8 cellular contexts compared by ENCODE assay signal in the genomic region with DNA sequence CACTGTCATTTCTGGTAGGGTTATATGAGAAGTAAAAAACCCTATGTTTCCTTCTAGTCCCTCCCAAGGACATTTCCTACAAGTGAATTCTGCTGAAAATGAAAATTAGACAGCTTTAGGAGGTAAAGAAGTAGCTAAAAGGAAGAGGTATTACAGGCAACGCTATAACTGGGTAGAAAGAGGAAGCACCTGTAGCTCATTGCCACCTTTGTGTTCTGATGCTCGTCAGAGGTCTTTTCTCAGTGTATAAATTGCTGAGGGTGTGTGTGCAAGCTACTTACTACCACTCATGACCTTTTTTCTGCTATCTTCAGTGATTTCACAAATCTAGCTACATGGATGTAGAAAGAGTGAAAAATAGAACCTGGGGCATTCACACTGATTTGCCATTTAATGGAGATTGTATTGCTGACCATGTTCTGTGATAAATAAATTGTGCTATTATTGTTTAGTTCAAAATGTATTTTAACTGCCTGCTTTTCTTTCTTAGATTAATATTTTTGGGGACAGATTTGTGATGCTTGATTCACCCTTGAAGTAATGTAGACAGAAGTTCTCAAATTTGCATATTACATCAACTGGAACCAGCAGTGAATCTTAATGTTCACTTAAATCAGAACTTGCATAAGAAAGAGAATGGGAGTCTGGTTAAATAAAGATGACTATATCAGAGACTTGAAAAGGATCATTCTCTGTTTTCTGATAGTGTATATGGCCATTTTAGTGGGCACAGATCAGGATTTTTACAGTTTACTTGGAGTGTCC. TPM values are rescaled to one million over a fixed set of nuclear protein-coding genes. Genes with fewer than 3 reads are reported as not detected.
DNase-seq lines count a peak whose midpoint lies in the region; ATAC-seq and TF ChIP-seq lines count a peak whose summit lies in the region.

No MANE protein-coding gene starts in this region.

- ATAC-seq in GM19023 (IDR thresholded peaks at IDR 0.05; ENCODE audit: unreplicated experiment): peak; percentile 24
- peak; percentile 33 for ATAC-seq in HG03103 (IDR thresholded peaks at IDR 0.05; ENCODE audit: low read depth, unreplicated experiment)
- no peak for ATAC-seq in gastrocnemius medialis
- no peak for ATAC-seq in stimulated activated naive CD8-positive, alpha-beta T cell treated with anti-CD3 and anti-CD28 coated beads, Interleukin-15, Interleukin-2, amounts not matched to agents 100 U/mL and 50 U/mL, for 24 hours

- H3K9me3 ChIP-seq in gastrocnemius medialis: no peaks in the 10 kb centered on the region

- H3K4me1 ChIP-seq in gastrocnemius medialis: peaks cover 12 to 13% of the 10 kb centered on the region in 2 donors

- intact Hi-C loops in activated T-helper 2 cell treated with anti-CD3 and anti-CD28 coated beads, Interferon-gamma antibody, Interleukin-2, Interleukin-4, amounts not matched to agents 10 μg/mL and 5 μg/mL and 100 μg/mL, durations not matched to agents 14 hours and 24 hours and 36 hours (cut with micrococcal nuclease): loop anchor here (5.0 kb wide), 1 partner anchor 360 kb away; the partner anchor contains the start of gene DUSP19
- intact Hi-C loops in gastrocnemius medialis (cut with DNase I; ENCODE audit: low total_unique reads): no loop called here

- peak overlapping the region; percentile 9 for H3K4me3 Mint-ChIP-seq in activated T-helper 2 cell treated with anti-CD3 and anti-CD28 coated beads, Interferon-gamma antibody, Interleukin-2, Interleukin-4, amounts not matched to agents 10 μg/mL and 5 μg/mL and 100 μg/mL, durations not matched to agents 14 hours and 24 hours and 36 hours (ENCODE audit: low read depth)

- peaks cover 12% of the 10 kb centered on the region for H3K36me3 Mint-ChIP-seq in activated T-helper 2 cell treated with anti-CD3 and anti-CD28 coated beads, Interferon-gamma antibody, Interleukin-2, Interleukin-4, amounts not matched to agents 10 μg/mL and 5 μg/mL and 100 μg/mL, durations not matched to agents 14 hours and 24 hours and 36 hours (ENCODE audit: low read depth)

- no peak for TF ChIP-seq CTCF in gastrocnemius medialis (IDR thresholded peaks at IDR 0.05 in 4 of 5, conservative IDR thresholded peaks at IDR 0.05 in 1 of 5)

- DNase-seq in AML-193 (lab: John Stamatoyannopoulos, UW): peak; percentile 23 to 42
- DNase-seq in activated T-helper 2 cell treated with anti-CD3 and anti-CD28 coated beads, Interferon-gamma antibody, Interleukin-2, Interleukin-4, amounts not matched to agents 10 μg/mL and 5 μg/mL and 100 μg/mL, durations not matched to agents 14 hours and 24 hours and 36 hours (ENCODE audit: low spot score): no peak
- no peak for DNase-seq in gastrocnemius medialis
- no peak for DNase-seq in HT-29 (ENCODE audit: low spot score)
- DNase-seq in retina: no peak
- DNase-seq in stimulated activated naive CD8-positive, alpha-beta T cell treated with anti-CD3 and anti-CD28 coated beads, Interleukin-15, Interleukin-2, amounts not matched to agents 100 U/mL and 50 U/mL, for 24 hours: no peak

- peak overlapping the region in 3 of 4 donors; percentile 87 to 97 (median 93) for H3K4me3 ChIP-seq in gastrocnemius medialis

- H3K4me1 Mint-ChIP-seq in activated T-helper 2 cell treated with anti-CD3 and anti-CD28 coated beads, Interferon-gamma antibody, Interleukin-2, Interleukin-4, amounts not matched to agents 10 μg/mL and 5 μg/mL and 100 μg/mL, durations not matched to agents 14 hours and 24 hours and 36 hours (ENCODE audit: low read depth): peaks cover 5% of the 10 kb centered on the region

- H3K27me3 Mint-ChIP-seq in activated T-helper 2 cell treated with anti-CD3 and anti-CD28 coated beads, Interferon-gamma antibody, Interleukin-2, Interleukin-4, amounts not matched to agents 10 μg/mL and 5 μg/mL and 100 μg/mL, durations not matched to agents 14 hours and 24 hours and 36 hours (ENCODE audit: low read depth): peaks cover 10% of the 10 kb centered on the region

- in situ Hi-C loops in gastrocnemius medialis (cut with MboI; ENCODE audit: low sequenced_read_pairs in 4 of 4): no loop called here

- peak overlapping the region in 2 of 4 donors; percentile 12 to 84 for H3K27ac ChIP-seq in gastrocnemius medialis

- H3K36me3 ChIP-seq in gastrocnemius medialis: peaks cover 0 to 12% of the 10 kb centered on the region in 2 donors

- H3K27me3 ChIP-seq in gastrocnemius medialis: no peaks in the 10 kb centered on the region

- TF ChIP-seq POLR2A in gastrocnemius medialis (IDR thresholded peaks at IDR 0.05): no peak

- no peaks in the 10 kb centered on the region for H3K9me3 Mint-ChIP-seq in activated T-helper 2 cell treated with anti-CD3 and anti-CD28 coated beads, Interferon-gamma antibody, Interleukin-2, Interleukin-4, amounts not matched to agents 10 μg/mL and 5 μg/mL and 100 μg/mL, durations not matched to agents 14 hours and 24 hours and 36 hours

- no peak overlapping the region for H3K27ac Mint-ChIP-seq in activated T-helper 2 cell treated with anti-CD3 and anti-CD28 coated beads, Interferon-gamma antibody, Interleukin-2, Interleukin-4, amounts not matched to agents 10 μg/mL and 5 μg/mL and 100 μg/mL, durations not matched to agents 14 hours and 24 hours and 36 hours

RNA-seq across cellular contexts. Expression of gene DNAJC10, which starts 1.6 kb away (rescaled TPM):
- 63.5 and 64.6 TPM in 2 replicates for total RNA-seq in activated T-helper 2 cell treated with anti-CD3 and anti-CD28 coated beads, Interferon-gamma antibody, Interleukin-2, Interleukin-4, amounts not matched to agents 10 μg/mL and 5 μg/mL and 100 μg/mL, durations not matched to agents 14 hours and 24 hours and 36 hours
- total RNA-seq in gastrocnemius medialis: 10 to 100 TPM; 13.6 to 33.6 (median 22.5) TPM
- 52.5 and 65.2 TPM in 2 replicates for total RNA-seq in HT-29 (2014; rRNA removed; shearing (Covaris generic))

Comparison
In these comparisons a context has a peak if more than half of its experiments do, and no peak if none do; other contexts are left out.
1. DNase-seq: peak in AML-193 (2 of 2); none in activated T-helper 2 cell treated with anti-CD3 and anti-CD28 coated beads, Interferon-gamma antibody, Interleukin-2, Interleukin-4, amounts not matched to agents 10 μg/mL and 5 μg/mL and 100 μg/mL, durations not matched to agents 14 hours and 24 hours and 36 hours (single experiment), gastrocnemius medialis (0 of 2), HT-29 (single experiment), retina (single experiment) and stimulated activated naive CD8-positive, alpha-beta T cell treated with anti-CD3 and anti-CD28 coated beads, Interleukin-15, Interleukin-2, amounts not matched to agents 100 U/mL and 50 U/mL, for 24 hours (single experiment).
2. ATAC-seq: peak in GM19023 (single experiment) and HG03103 (single experiment); none in gastrocnemius medialis (0 of 2) and stimulated activated naive CD8-positive, alpha-beta T cell treated with anti-CD3 and anti-CD28 coated beads, Interleukin-15, Interleukin-2, amounts not matched to agents 100 U/mL and 50 U/mL, for 24 hours (single experiment).